1 cellular context compared by ENCODE assay signal in the genomic region with DNA sequence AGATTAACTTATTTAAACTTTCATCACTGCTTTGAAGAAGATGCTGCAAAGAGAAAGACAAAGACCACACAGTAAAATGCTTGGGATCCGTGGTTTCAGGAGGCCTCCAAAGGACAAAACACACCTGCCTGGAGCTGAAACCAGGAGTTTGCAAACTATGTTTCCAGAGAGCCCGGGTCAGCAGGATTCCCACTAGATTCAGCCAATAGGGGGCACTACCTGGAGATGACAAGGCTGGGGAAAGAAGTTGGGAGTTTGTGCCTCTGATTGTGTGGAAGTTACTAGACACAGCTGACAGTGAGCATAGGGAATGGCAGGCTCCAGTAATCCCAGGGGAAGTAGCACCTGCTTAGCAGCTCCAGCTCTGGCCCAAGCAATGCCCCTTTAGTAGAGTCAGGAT.
TF ChIP-seq lines count a peak whose summit lies in the region.

No MANE protein-coding gene starts in this region.

TF ChIP-seq in IMR-90, 13 proteins besides CTCF, POLR2A, EP300 and RAD21 (continued from another document):
- no peak for TF ChIP-seq NFE2L2 (IDR thresholded peaks at IDR 0.05; ENCODE audit: low read depth, low read length)
- TF ChIP-seq, protein P1, sequence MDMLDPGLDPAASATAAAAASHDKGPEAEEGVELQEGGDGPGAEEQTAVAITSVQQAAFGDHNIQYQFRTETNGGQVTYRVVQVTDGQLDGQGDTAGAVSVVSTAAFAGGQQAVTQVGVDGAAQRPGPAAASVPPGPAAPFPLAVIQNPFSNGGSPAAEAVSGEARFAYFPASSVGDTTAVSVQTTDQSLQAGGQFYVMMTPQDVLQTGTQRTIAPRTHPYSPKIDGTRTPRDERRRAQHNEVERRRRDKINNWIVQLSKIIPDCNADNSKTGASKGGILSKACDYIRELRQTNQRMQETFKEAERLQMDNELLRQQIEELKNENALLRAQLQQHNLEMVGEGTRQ (IDR thresholded peaks at IDR 0.05; ENCODE audit: low read depth, low read length): no peak
- no peak for TF ChIP-seq CEBPB (IDR thresholded peaks at IDR 0.05; ENCODE audit: low read depth, low read length)
- TF ChIP-seq BHLHE40 (IDR thresholded peaks at IDR 0.05; ENCODE audit: low read depth, low read length): no peak
- no peak for TF ChIP-seq MAZ (IDR thresholded peaks at IDR 0.05; ENCODE audit: borderline replicate concordance, low read depth, low read length)
- no peak for TF ChIP-seq MAFK (IDR thresholded peaks at IDR 0.05; ENCODE audit: low read depth, low read length)
- no peak for TF ChIP-seq MXI1 (IDR thresholded peaks at IDR 0.05; ENCODE audit: borderline replicate concordance, low read depth, low read length)
- TF ChIP-seq SMC3 (IDR thresholded peaks at IDR 0.05; ENCODE audit: low read depth, low read length): no peak
- no peak for TF ChIP-seq FOS (IDR thresholded peaks at IDR 0.05; ENCODE audit: low read depth, low read length)
TF ChIP-seq in IMR-90: peak in this region for 0.
